In genomic region chr1:182598296-182598695, GRCh38 we compare ENCODE assay signal across 21 cellular contexts. TPM values are rescaled to one million over a fixed set of nuclear protein-coding genes. Genes with fewer than 3 reads are reported as not detected.
"Had no signal": no experiment of that assay in that cellular context is flagged by ENCODE, and none has a peak within 500 bp of the region (broad histone marks: within the 10 kb centered on the region; RNA-seq: fewer than 3 reads in every experiment).

No MANE protein-coding gene starts in this region.

- H3K36me3 ChIP-seq: colonic mucosa, WERI-Rb-1 had no signal

- ATAC-seq: body of pancreas; foreskin keratinocyte; left ventricle myocardium superior; mucosa of descending colon; naive thymus-derived CD4-positive, alpha-beta T cell; stimulated activated memory B cell treated with anti-CD40 and anti-IgM and Interleukin-4, amounts not matched to agents 10 μg/mL and 1 μg/mL and 100 μg/mL, for 72 hours; T-cell had no signal

- DNase-seq: activated CD4-positive, alpha-beta T cell treated with anti-CD3 and anti-CD28 coated beads, Interleukin-2, amount 50 U/mL, for 48 hours; activated gamma-delta T cell treated with Interleukin-2 at 50 U/mL for 16 hours; activated naive CD8-positive, alpha-beta T cell treated with anti-CD3 and anti-CD28 coated beads for 36 hours; amygdala; body of pancreas; central memory CD4-positive, alpha-beta T cell; colonic mucosa; effector CD8-positive, alpha-beta T cell; foreskin keratinocyte; glutamatergic neuron; kidney glomerular epithelial cell; left ventricle myocardium superior; mucosa of descending colon; naive thymus-derived CD4-positive, alpha-beta T cell; T-cell; T1000; tibial artery; WERI-Rb-1 had no signal

- H2AFZ ChIP-seq: parathyroid adenoma had no signal

- H3K79me2 ChIP-seq: parathyroid adenoma had no signal

- H3K4me1 ChIP-seq: colonic mucosa, foreskin keratinocyte, parathyroid adenoma had no signal

- H3K9ac ChIP-seq: parathyroid adenoma had no signal

- H3K27ac ChIP-seq: body of pancreas, colonic mucosa, foreskin keratinocyte, parathyroid adenoma, tibial artery, WERI-Rb-1 had no signal

- H3K4me3 ChIP-seq: body of pancreas, colonic mucosa, mucosa of descending colon, tibial artery had no signal

- H3K9me3 ChIP-seq: body of pancreas, colonic mucosa, mucosa of descending colon, tibial artery had no signal

- H3K27me3 ChIP-seq: body of pancreas, colonic mucosa, tibial artery had no signal

RNA-seq across cellular contexts. Expression of gene RGS16, which starts 5.9 kb away (rescaled TPM):
- total RNA-seq: renal cortical epithelial cell had no signal
